In genomic region chr5:73519531-73520283, GRCh38 we compare ENCODE assay signal across 8 cellular contexts. TPM values are rescaled to one million over a fixed set of nuclear protein-coding genes. Genes with fewer than 3 reads are reported as not detected.
A peak's percentile ranks its signal among the peaks of the same experiment; 100 is the strongest.
DNase-seq lines count a peak whose midpoint lies in the region; ATAC-seq and TF ChIP-seq lines count a peak whose summit lies in the region.

No MANE protein-coding gene starts in this region.

- intact Hi-C loops in Right ventricle myocardium superior (cut with DNase I) (no loop called here), prostate gland (cut with DNase I) (no loop called here)

- H3K36me3 ChIP-seq in SK-N-MC (ENCODE audit: insufficient read depth, low read length) (no peaks in the 10 kb centered on the region), prostate gland (no peaks in the 10 kb centered on the region)

- no peak overlapping the region for H3K27ac ChIP-seq in SK-N-MC
- H3K27ac ChIP-seq in prostate gland, result no peak overlapping the region

- peak; percentile 89 for TF ChIP-seq CTCF in GM12872 (IDR thresholded peaks at IDR 0.05; ENCODE audit: insufficient read depth, low read depth, low read length)
- peak in 3 of 4 experiments; percentile 61 to 78 (median 76) for TF ChIP-seq CTCF in prostate gland (IDR thresholded peaks at IDR 0.05)

- peak; percentile 45 for DNase-seq in NCI-H1092 (lab: John Stamatoyannopoulos, UW)
- peak; percentile 66 for DNase-seq in SK-N-MC (ENCODE audit: low read depth, low spot score)
- peak; percentile 81 for DNase-seq in activated naive CD4-positive, alpha-beta T cell treated with anti-CD3 and anti-CD28 coated beads, Interleukin-2, amount 10 ng/mL, durations not matched to agents 7 days and 5 days
- DNase-seq in Right ventricle myocardium superior, result no peak
- peak; percentile 76 for DNase-seq in prostate gland (ENCODE audit: low spot score)
- DNase-seq in OCI-M2 (lab: John Stamatoyannopoulos, UW; ENCODE audit: unreplicated experiment), result no peak

- CTCF ChIA-PET in activated naive CD4-positive, alpha-beta T cell treated with anti-CD3 and anti-CD28 coated beads, Interleukin-2, amount 10 ng/mL, durations not matched to agents 7 days and 5 days (lab: Charles Lee), result interaction anchor here (0.6 to 4.3 kb wide), 12 partner anchors 9 to 274 kb away, joined by 3 to 51 read pairs (median 3); no protein-coding TSS in a partner anchor

- H3K4me1 Mint-ChIP-seq in activated naive CD4-positive, alpha-beta T cell treated with anti-CD3 and anti-CD28 coated beads, Interleukin-2, amount 10 ng/mL, durations not matched to agents 7 days and 5 days, result peaks cover 8% of the 10 kb centered on the region

- peak overlapping the region; percentile 40 for H3K4me3 Mint-ChIP-seq in activated naive CD4-positive, alpha-beta T cell treated with anti-CD3 and anti-CD28 coated beads, Interleukin-2, amount 10 ng/mL, durations not matched to agents 7 days and 5 days

- peaks cover 5% of the 10 kb centered on the region for H3K27me3 Mint-ChIP-seq in activated naive CD4-positive, alpha-beta T cell treated with anti-CD3 and anti-CD28 coated beads, Interleukin-2, amount 10 ng/mL, durations not matched to agents 7 days and 5 days

- H3K4me3 ChIP-seq in SK-N-MC (peak overlapping the region; percentile 46), prostate gland (no peak overlapping the region)

- H3K36me3 Mint-ChIP-seq in activated naive CD4-positive, alpha-beta T cell treated with anti-CD3 and anti-CD28 coated beads, Interleukin-2, amount 10 ng/mL, durations not matched to agents 7 days and 5 days, result no peaks in the 10 kb centered on the region

- 10% methylated on average over 16 of the region's 16 CpGs for WGBS in prostate gland

- H3K9me3 Mint-ChIP-seq in activated naive CD4-positive, alpha-beta T cell treated with anti-CD3 and anti-CD28 coated beads, Interleukin-2, amount 10 ng/mL, durations not matched to agents 7 days and 5 days, result no peaks in the 10 kb centered on the region

- no peaks in the 10 kb centered on the region for H3K9me3 ChIP-seq in SK-N-MC (ENCODE audit: low read depth, low read length)
- no peaks in the 10 kb centered on the region for H3K9me3 ChIP-seq in prostate gland

- no peak for TF ChIP-seq POLR2A in prostate gland (IDR thresholded peaks at IDR 0.05)

- ATAC-seq in HG02610 (IDR thresholded peaks at IDR 0.05; ENCODE audit: unreplicated experiment) (peak; percentile 93), Right ventricle myocardium superior (ENCODE audit: poor library complexity) (peak; percentile 94)

- H3K27me3 ChIP-seq in prostate gland (replicated peaks; ENCODE audit: insufficient read depth), result no peaks in the 10 kb centered on the region

- no peaks in the 10 kb centered on the region for H3K4me1 ChIP-seq in prostate gland (replicated peaks)

- no peak overlapping the region for H3K9ac ChIP-seq in SK-N-MC (ENCODE audit: insufficient read length)

- H3K27ac Mint-ChIP-seq in activated naive CD4-positive, alpha-beta T cell treated with anti-CD3 and anti-CD28 coated beads, Interleukin-2, amount 10 ng/mL, durations not matched to agents 7 days and 5 days, result peak overlapping the region; percentile 39

RNA-seq across cellular contexts. Expression of gene BTF3, which starts 21.5 kb away (rescaled TPM):
- total RNA-seq in Right ventricle myocardium superior (364 TPM), prostate gland (100 to 1,000 TPM; 363 to 598 TPM)

RNA-seq across cellular contexts. Expression of gene ANKRA2, which starts 45.7 kb away (rescaled TPM):
- total RNA-seq in Right ventricle myocardium superior, result 12.7 TPM
- 10 to 100 TPM; 36.5 to 43.1 TPM for total RNA-seq in prostate gland

RNA-seq across cellular contexts. Expression of gene UTP15, which starts 45.8 kb away (rescaled TPM):
- total RNA-seq in Right ventricle myocardium superior (10.5 TPM), prostate gland (10 to 100 TPM; 11.3 to 31.9 TPM)

Comparison
In these comparisons a context has a peak if more than half of its experiments do, and no peak if none do; other contexts are left out.
1. DNase-seq: peak in NCI-H1092 (single experiment), SK-N-MC (single experiment), activated naive CD4-positive, alpha-beta T cell treated with anti-CD3 and anti-CD28 coated beads, Interleukin-2, amount 10 ng/mL, durations not matched to agents 7 days and 5 days (single experiment) and prostate gland (single experiment); none in Right ventricle myocardium superior (single experiment) and OCI-M2 (single experiment).